19 cellular contexts compared by ENCODE assay signal in genomic region chr12:10031318-10031717, GRCh38. TPM values are rescaled to one million over a fixed set of nuclear protein-coding genes. Genes with fewer than 3 reads are reported as not detected.
DNase-seq lines count a peak whose midpoint lies in the region; ATAC-seq and TF ChIP-seq lines count a peak whose summit lies in the region.
"Had no signal": no experiment of that assay in that cellular context is flagged by ENCODE, and none has a peak within 500 bp of the region (broad histone marks: within the 10 kb centered on the region; RNA-seq: fewer than 3 reads in every experiment).

No MANE protein-coding gene starts in this region.

- no peak overlapping the region for H2BK120ac ChIP-seq in mesendoderm (ENCODE audit: low read depth, low read length)

- POLR2A ChIA-PET in PC-3 (lab: Charles Lee; ENCODE audit: unreplicated experiment), result interaction anchor here (0.6 kb wide), 1 partner anchor 13 kb away, joined by 4 read pairs; no protein-coding TSS in a partner anchor

- in situ Hi-C loops in mammary epithelial cell (cut with MboI; ENCODE audit: low sequenced_read_pairs in 2 of 2), result loop anchor here in 1 of 2 donors (25.0 kb wide), 1 partner anchor 531 kb away; no protein-coding TSS in a partner anchor

- no peaks in the 10 kb centered on the region for H3K9me2 ChIP-seq in PC-3 (replicated peaks; ENCODE audit: low read length)

- 80% methylated on average over 4 of the region's 4 CpGs for WGBS in mammary epithelial cell (ENCODE audit: low coverage, missing lambda C conversion rate)
- no CpG with 5 or more reads among the region's 4 CpGs for WGBS in mesendoderm (ENCODE audit: extremely low coverage, insufficient coverage, low lambda C conversion rate)

- H4K20me1 ChIP-seq in PC-3 (ENCODE audit: low read length), result no peaks in the 10 kb centered on the region
- H4K20me1 ChIP-seq in mammary epithelial cell (ENCODE audit: insufficient read depth, low read length), result no peaks in the 10 kb centered on the region

- TF ChIP-seq CTCF in PC-3 (conservative IDR thresholded peaks at IDR 0.05; ENCODE audit: low read depth, low read length), result no peak
- TF ChIP-seq CTCF in mammary epithelial cell (conservative IDR thresholded peaks at IDR 0.05 in 1 of 2, IDR thresholded peaks at IDR 0.05 in 1 of 2; ENCODE audit: extremely low read depth in 1 of 2, insufficient read depth in 1 of 2, low read depth in 1 of 2, low read length in 2 of 2), result no peak

- H3K27me3 ChIP-seq in PC-3 (ENCODE audit: low read length) (no peaks in the 10 kb centered on the region), mammary epithelial cell (ENCODE audit: insufficient read depth, low read length) (no peaks in the 10 kb centered on the region), mesendoderm (ENCODE audit: insufficient read depth, low read length, poor library complexity) (no peaks in the 10 kb centered on the region)
- H3K27me3 ChIP-seq: cardiac muscle cell, sigmoid colon had no signal

- H4K5ac ChIP-seq in mesendoderm (ENCODE audit: low read length), result no peak overlapping the region

- H3K4me1 ChIP-seq in PC-3 (ENCODE audit: insufficient read depth, low read length) (peaks cover 24% of the 10 kb centered on the region), mammary epithelial cell (ENCODE audit: insufficient read depth, low read length) (peaks cover 29% of the 10 kb centered on the region), mesendoderm (ENCODE audit: control insufficient read depth, low read depth, low read length) (no peaks in the 10 kb centered on the region)
- H3K4me1 ChIP-seq: BE2C, sigmoid colon had no signal

- H3K4me3 ChIP-seq in PC-3 (ENCODE audit: low read length) (no peak overlapping the region; the same call in 1 of the 2 replicates), mammary epithelial cell (replicated peaks in 1 of 3; ENCODE audit: insufficient read depth in 1 of 3, low read depth in 2 of 3, low read length in 3 of 3) (no peak overlapping the region), mesendoderm (ENCODE audit: low read length) (no peak overlapping the region)
- H3K4me3 ChIP-seq: cardiac muscle cell, sigmoid colon had no signal

- peak; percentile 24 for ATAC-seq in PC-3

- H3F3A ChIP-seq in PC-3 (ENCODE audit: low read length, unreplicated experiment), result no peaks in the 10 kb centered on the region

- intact Hi-C loops in PC-3 (cut with micrococcal nuclease), result loop anchor here (2.0 to 5.0 kb wide), 2 partner anchors 15 to 161 kb away; no protein-coding TSS in a partner anchor
- intact Hi-C loops in mammary epithelial cell (cut with micrococcal nuclease), result loop anchor here (5.0 to 10.0 kb wide), 2 partner anchors 161 to 533 kb away; no protein-coding TSS in a partner anchor

- no peak overlapping the region for H2AK5ac ChIP-seq in mesendoderm (ENCODE audit: low read length)

- H3K9me3 ChIP-seq in PC-3 (ENCODE audit: low read length) (no peaks in the 10 kb centered on the region), mammary epithelial cell (replicated peaks; ENCODE audit: insufficient read depth, low read length) (no peaks in the 10 kb centered on the region)
- H3K9me3 ChIP-seq: BE2C, sigmoid colon had no signal

- no peaks in the 10 kb centered on the region for H3K79me1 ChIP-seq in mesendoderm (ENCODE audit: low read length)

- H3K36me3 ChIP-seq in PC-3 (ENCODE audit: low read depth, low read length), result no peaks in the 10 kb centered on the region
- no peaks in the 10 kb centered on the region for H3K36me3 ChIP-seq in mammary epithelial cell (ENCODE audit: insufficient read depth, low read length)
- H3K36me3 ChIP-seq in mesendoderm (ENCODE audit: control insufficient read depth, insufficient read depth, low read length), result no peaks in the 10 kb centered on the region
- H3K36me3 ChIP-seq: BE2C, cardiac muscle cell, sigmoid colon had no signal

- no peak overlapping the region for H4K8ac ChIP-seq in mesendoderm (ENCODE audit: low read depth, low read length)

- CTCF ChIA-PET in PC-3 (lab: Charles Lee) (interaction anchor here (0.6 to 1.0 kb wide), 2 partner anchors 21 to 215 kb away, joined by 3 to 4 read pairs; no protein-coding TSS in a partner anchor), mammary epithelial cell (lab: Charles Lee; ENCODE audit: low non-redundant PET) (no interaction called here)

- peak overlapping the region; percentile 33; the same call in 1 of the 2 replicates for H3K9ac ChIP-seq in PC-3 (ENCODE audit: low read length)
- peak overlapping the region; percentile 23 for H3K9ac ChIP-seq in mammary epithelial cell (ENCODE audit: insufficient read depth, low read length)
- H3K9ac ChIP-seq in mesendoderm (ENCODE audit: low read length), result no peak overlapping the region

- H2AFZ ChIP-seq in PC-3 (ENCODE audit: low read length) (peak overlapping the region; percentile 59), mammary epithelial cell (ENCODE audit: low read depth, low read length) (no peak overlapping the region)

- BruUV-seq in PC-3 (replicated peaks; lab: Mats Ljungman, UMichigan), result TSS peak; percentile 80
- no TSS peak for BruUV-seq in mammary epithelial cell (replicated peaks; lab: Mats Ljungman, UMichigan)

- H3K79me2 ChIP-seq in PC-3 (ENCODE audit: low read length) (no peaks in the 10 kb centered on the region), mammary epithelial cell (ENCODE audit: insufficient read depth, low read length) (no peaks in the 10 kb centered on the region), mesendoderm (ENCODE audit: control insufficient read depth, insufficient read depth, low read length) (no peaks in the 10 kb centered on the region)

- dilution Hi-C loops in mammary epithelial cell (cut with HindIII; ENCODE audit: low sequenced_read_pairs), result loop anchor here (5.0 kb wide), 1 partner anchor 51 kb away; no protein-coding TSS in a partner anchor

- no peak overlapping the region for H2BK15ac ChIP-seq in mesendoderm (replicated peaks; ENCODE audit: low read depth)

- no peak overlapping the region for H3K4ac ChIP-seq in mesendoderm (ENCODE audit: low read depth, low read length)

- no peak overlapping the region for H2BK5ac ChIP-seq in mesendoderm (ENCODE audit: low read length)

- DNase-seq in ELR (ENCODE audit: low read depth), result peak; percentile 88
- DNase-seq in PC-3, result no peak
- no peak for DNase-seq in mammary epithelial cell
- peak; percentile 36 for DNase-seq in mesendoderm
- DNase-seq in pons (ENCODE audit: low spot score), result no peak
- no peak for DNase-seq in islet precursor cell
- DNase-seq in central memory CD4-positive, alpha-beta T cell, result no peak
- DNase-seq in activated CD4-positive, CD25-positive, alpha-beta regulatory T cell treated with anti-CD3 and anti-CD28 coated beads, Interleukin-2, amount 50 U/mL, for 72 hours, result no peak
- DNase-seq: activated CD4-positive, alpha-beta T cell treated with anti-CD3 and anti-CD28 coated beads, Interleukin-2, amount 10 ng/mL, durations not matched to agents 7 days and 5 days; BE2C; immature natural killer cell; MM.1S; NCI-H774; sigmoid colon; substantia nigra had no signal

- no peak overlapping the region for H3K23ac ChIP-seq in mesendoderm (ENCODE audit: low read length)

- H3K4me2 ChIP-seq in PC-3 (ENCODE audit: low read length), result peak overlapping the region; percentile 66
- H3K4me2 ChIP-seq in mammary epithelial cell (ENCODE audit: insufficient read depth, low read depth, low read length), result no peak overlapping the region
- H3K4me2 ChIP-seq in mesendoderm (ENCODE audit: low read length), result no peak overlapping the region

- H3K27ac ChIP-seq in PC-3 (ENCODE audit: low read length) (peak overlapping the region; percentile 85), mammary epithelial cell (ENCODE audit: insufficient read depth, low read depth, low read length) (peak overlapping the region; percentile 84), mesendoderm (ENCODE audit: low read depth, low read length) (no peak overlapping the region)
- H3K27ac ChIP-seq: cardiac muscle cell, sigmoid colon had no signal

- no peak overlapping the region for H3K18ac ChIP-seq in mesendoderm (ENCODE audit: low read length)

- no peak overlapping the region for H3K56ac ChIP-seq in mesendoderm (ENCODE audit: low read length)

RNA-seq across cellular contexts. Expression of gene CLEC9A, which starts 0.8 kb away (rescaled TPM):
- total RNA-seq in PC-3 (2014; rRNA removed) (not detected in 2 replicates), mammary epithelial cell (not detected)
- not detected for polyA plus RNA-seq in mammary epithelial cell
- not detected for polyA minus RNA-seq in mammary epithelial cell
- polyA plus RNA-seq in mesendoderm (2013, experiment 1 of 2), result not detected
- polyA plus RNA-seq in mesendoderm (2013, experiment 2 of 2), result not detected
- total RNA-seq: activated CD4-positive, alpha-beta T cell treated with anti-CD3 and anti-CD28 coated beads, Interleukin-2, amount 10 ng/mL, durations not matched to agents 7 days and 5 days; cardiac muscle cell; endodermal cell; sigmoid colon; T-helper 1 cell treated with Interleukin-12 subunit alpha and Interleukin-12 subunit beta and Interleukin-4 antibody, amounts not matched to agents 30 ng/mL and 1 ng/mL, for 36 hours had no signal
- polyA plus RNA-seq: cardiac muscle cell, neural cell had no signal

RNA-seq across cellular contexts. Expression of gene CLEC12B, which starts 20.9 kb away (rescaled TPM):
- total RNA-seq in PC-3 (2014; rRNA removed), result not detected in 2 replicates
- not detected for total RNA-seq in mammary epithelial cell
- not detected for polyA plus RNA-seq in mammary epithelial cell
- polyA minus RNA-seq in mammary epithelial cell, result not detected
- polyA plus RNA-seq in mesendoderm (2013, experiment 1 of 2), result not detected
- not detected for polyA plus RNA-seq in mesendoderm (2013, experiment 2 of 2)
- total RNA-seq: cardiac muscle cell, endodermal cell, sigmoid colon had no signal
- polyA plus RNA-seq: cardiac muscle cell, neural cell had no signal

RNA-seq across cellular contexts. Expression of gene CLEC1B, which starts 32.4 kb away (rescaled TPM):
- total RNA-seq in PC-3 (2014; rRNA removed) (not detected in 2 replicates), mammary epithelial cell (not detected)
- polyA plus RNA-seq in mammary epithelial cell, result not detected
- not detected for polyA minus RNA-seq in mammary epithelial cell
- polyA plus RNA-seq in mesendoderm (2013, experiment 1 of 2), result not detected
- polyA plus RNA-seq in mesendoderm (2013, experiment 2 of 2), result not detected
- total RNA-seq: activated CD4-positive, alpha-beta T cell treated with anti-CD3 and anti-CD28 coated beads, Interleukin-2, amount 10 ng/mL, durations not matched to agents 7 days and 5 days; endodermal cell; sigmoid colon; T-helper 1 cell treated with Interleukin-12 subunit alpha and Interleukin-12 subunit beta and Interleukin-4 antibody, amounts not matched to agents 30 ng/mL and 1 ng/mL, for 36 hours had no signal
- polyA plus RNA-seq: cardiac muscle cell, neural cell, sigmoid colon had no signal

Comparison
In these comparisons a context has a peak if more than half of its experiments do, and no peak if none do; other contexts are left out.
1. DNase-seq: peak in ELR (single experiment) and mesendoderm (single experiment); none in PC-3 (single experiment), mammary epithelial cell (single experiment), pons (single experiment), islet precursor cell (single experiment), central memory CD4-positive, alpha-beta T cell (single experiment) and activated CD4-positive, CD25-positive, alpha-beta regulatory T cell treated with anti-CD3 and anti-CD28 coated beads, Interleukin-2, amount 50 U/mL, for 72 hours (single experiment).